In genomic region chr19:40611900-40612698, GRCh38 we compare ENCODE assay signal across 12 cellular contexts. TPM values are rescaled to one million over a fixed set of nuclear protein-coding genes. Genes with fewer than 3 reads are reported as not detected.
DNase-seq lines count a peak whose midpoint lies in the region; ATAC-seq and TF ChIP-seq lines count a peak whose summit lies in the region.
"Had no signal": no experiment of that assay in that cellular context is flagged by ENCODE, and none has a peak within 500 bp of the region (broad histone marks: within the 10 kb centered on the region; RNA-seq: fewer than 3 reads in every experiment).

No MANE protein-coding gene starts in this region.

- H3K4me3 ChIP-seq in CD8-positive, alpha-beta memory T cell (ENCODE audit: low read length) = no peak overlapping the region
- H3K4me3 ChIP-seq in Peyer's patch = no peak overlapping the region

- peaks cover 0 to 10% (median 2%) of the 10 kb centered on the region in 3 donors for H3K36me3 Mint-ChIP-seq in CD8-positive, alpha-beta memory T cell
- H3K36me3 Mint-ChIP-seq in dendritic cell treated with granulocyte-macrophage colony-stimulating factor and Interleukin-4, amounts not matched to agents 40 ng/mL and 50 ng/mL, for 4 days (ENCODE audit: low read depth) = peaks cover 18% of the 10 kb centered on the region
- peaks cover 10% of the 10 kb centered on the region for H3K36me3 Mint-ChIP-seq in neural crest cell (ENCODE audit: low read depth)

- peaks cover 3% of the 10 kb centered on the region for H3K36me3 ChIP-seq in CD8-positive, alpha-beta memory T cell (ENCODE audit: insufficient read depth, low read length)
- no peaks in the 10 kb centered on the region for H3K36me3 ChIP-seq in Peyer's patch

- H3K27me3 ChIP-seq in CD8-positive, alpha-beta memory T cell (ENCODE audit: insufficient read depth, low read length, poor library complexity, severe bottlenecking) = no peaks in the 10 kb centered on the region
- H3K27me3 ChIP-seq in Peyer's patch = no peaks in the 10 kb centered on the region

- H3K27me3 Mint-ChIP-seq in CD8-positive, alpha-beta memory T cell = no peaks in the 10 kb centered on the region
- H3K27me3 Mint-ChIP-seq in dendritic cell treated with granulocyte-macrophage colony-stimulating factor and Interleukin-4, amounts not matched to agents 40 ng/mL and 50 ng/mL, for 4 days = peaks cover 57% of the 10 kb centered on the region
- peaks cover 74% of the 10 kb centered on the region for H3K27me3 Mint-ChIP-seq in neural crest cell (ENCODE audit: low read depth)

- no peaks in the 10 kb centered on the region for H3K9me3 ChIP-seq in CD8-positive, alpha-beta memory T cell (ENCODE audit: low read length)
- H3K9me3 ChIP-seq in Peyer's patch = no peaks in the 10 kb centered on the region

- POLR2A ChIA-PET in CD8-positive, alpha-beta memory T cell (lab: Charles Lee) = no interaction called here

- no peak for DNase-seq in CD8-positive, alpha-beta memory T cell
- DNase-seq in Peyer's patch (no peak), neural crest cell (ENCODE audit: low read depth, low spot score) (no peak), caudate nucleus (lab: John Stamatoyannopoulos, UW) (no peak), C1 segment of cervical spinal cord (lab: John Stamatoyannopoulos, UW) (no peak)
- DNase-seq: activated CD4-positive, alpha-beta T cell treated with anti-CD3 and anti-CD28 coated beads, Interleukin-2, amount 50 U/mL, for 1 hour; amniotic stem cell; HFFc6; NCI-H1694; stimulated activated CD4-positive, alpha-beta T cell treated with anti-CD3 and anti-CD28 coated beads, Interleukin-4, amount 100 ng/mL, for 1 hour had no signal

- H3K4me1 Mint-ChIP-seq in CD8-positive, alpha-beta memory T cell = peaks cover 52 to 81% (median 53%) of the 10 kb centered on the region in 3 donors
- peaks cover 74% of the 10 kb centered on the region for H3K4me1 Mint-ChIP-seq in dendritic cell treated with granulocyte-macrophage colony-stimulating factor and Interleukin-4, amounts not matched to agents 40 ng/mL and 50 ng/mL, for 4 days (ENCODE audit: low read depth)
- H3K4me1 Mint-ChIP-seq in neural crest cell = peaks cover 40% of the 10 kb centered on the region

- intact Hi-C loops in dendritic cell treated with granulocyte-macrophage colony-stimulating factor and Interleukin-4, amounts not matched to agents 40 ng/mL and 50 ng/mL, for 4 days (cut with micrococcal nuclease) = loop anchor here (5.0 kb wide), 1 partner anchor 40 kb away; no protein-coding TSS in a partner anchor

- ATAC-seq in HG02798 (IDR thresholded peaks at IDR 0.05; ENCODE audit: poor library complexity, unreplicated experiment) = no peak

- peaks cover 52% of the 10 kb centered on the region for H3K4me1 ChIP-seq in CD8-positive, alpha-beta memory T cell (ENCODE audit: insufficient read depth, low read length)
- H3K4me1 ChIP-seq in Peyer's patch = peaks cover 0 to 25% (median 5%) of the 10 kb centered on the region in 4 donors

- TF ChIP-seq POLR2A in Peyer's patch (IDR thresholded peaks at IDR 0.05) = no peak

- CTCF ChIA-PET in CD8-positive, alpha-beta memory T cell (lab: Charles Lee) = no interaction called here

- H3K4me3 Mint-ChIP-seq in CD8-positive, alpha-beta memory T cell = peak overlapping the region; percentile 53 to 98 (median 92)
- H3K4me3 Mint-ChIP-seq in dendritic cell treated with granulocyte-macrophage colony-stimulating factor and Interleukin-4, amounts not matched to agents 40 ng/mL and 50 ng/mL, for 4 days = no peak overlapping the region
- peak overlapping the region; percentile 80 for H3K4me3 Mint-ChIP-seq in neural crest cell
- H3K4me3 Mint-ChIP-seq: HFFc6 had no signal

- H3K27ac Mint-ChIP-seq in CD8-positive, alpha-beta memory T cell = peak overlapping the region; percentile 1 to 99 (median 96)
- H3K27ac Mint-ChIP-seq in dendritic cell treated with granulocyte-macrophage colony-stimulating factor and Interleukin-4, amounts not matched to agents 40 ng/mL and 50 ng/mL, for 4 days = peak overlapping the region; percentile 85
- H3K27ac Mint-ChIP-seq in neural crest cell (ENCODE audit: unreplicated experiment) = no peak overlapping the region
- H3K27ac Mint-ChIP-seq: HFFc6 had no signal

- TF ChIP-seq CTCF in Peyer's patch (IDR thresholded peaks at IDR 0.05) (no peak), neural crest cell (conservative IDR thresholded peaks at IDR 0.05) (no peak)

- H3K9me3 Mint-ChIP-seq in CD8-positive, alpha-beta memory T cell = no peaks in the 10 kb centered on the region
- no peaks in the 10 kb centered on the region for H3K9me3 Mint-ChIP-seq in dendritic cell treated with granulocyte-macrophage colony-stimulating factor and Interleukin-4, amounts not matched to agents 40 ng/mL and 50 ng/mL, for 4 days
- H3K9me3 Mint-ChIP-seq in neural crest cell = no peaks in the 10 kb centered on the region
- H3K9me3 Mint-ChIP-seq: HFFc6 had no signal

- no peak overlapping the region for H3K27ac ChIP-seq in CD8-positive, alpha-beta memory T cell (ENCODE audit: low read depth, low read length)
- H3K27ac ChIP-seq in Peyer's patch (peak overlapping the region in 3 of 4 donors; percentile 31 to 98 (median 89)), caudate nucleus (ENCODE audit: low read depth, low read length) (no peak overlapping the region)

RNA-seq across cellular contexts. Expression of gene LTBP4, which starts 10.9 kb away (rescaled TPM):
- 100 to 1,000 TPM; 103 to 111 TPM for total RNA-seq in CD8-positive, alpha-beta memory T cell
- 40.0 TPM for polyA plus RNA-seq in CD8-positive, alpha-beta memory T cell
- total RNA-seq in Peyer's patch (100 to 1,000 TPM; 164 to 484 (median 329) TPM), neural crest cell (125 TPM in 2 replicates)

RNA-seq across cellular contexts. Expression of gene SHKBP1, which starts 35.4 kb away (rescaled TPM):
- total RNA-seq in CD8-positive, alpha-beta memory T cell = 100 to 1,000 TPM; 103 to 104 TPM
- 159 TPM for polyA plus RNA-seq in CD8-positive, alpha-beta memory T cell
- total RNA-seq in Peyer's patch = 100 to 1,000 TPM in 2 of 4 donors, 10 to 100 TPM in 2; 73.4 to 121 (median 99.9) TPM
- total RNA-seq in neural crest cell = 72.0 and 76.3 TPM in 2 replicates

Comparison
In these comparisons a context has a peak if more than half of its experiments do, and no peak if none do; other contexts are left out.
1. H3K27ac ChIP-seq: peak in Peyer's patch (3 of 4); none in CD8-positive, alpha-beta memory T cell (single experiment) and caudate nucleus (single experiment).